In the genomic region with DNA sequence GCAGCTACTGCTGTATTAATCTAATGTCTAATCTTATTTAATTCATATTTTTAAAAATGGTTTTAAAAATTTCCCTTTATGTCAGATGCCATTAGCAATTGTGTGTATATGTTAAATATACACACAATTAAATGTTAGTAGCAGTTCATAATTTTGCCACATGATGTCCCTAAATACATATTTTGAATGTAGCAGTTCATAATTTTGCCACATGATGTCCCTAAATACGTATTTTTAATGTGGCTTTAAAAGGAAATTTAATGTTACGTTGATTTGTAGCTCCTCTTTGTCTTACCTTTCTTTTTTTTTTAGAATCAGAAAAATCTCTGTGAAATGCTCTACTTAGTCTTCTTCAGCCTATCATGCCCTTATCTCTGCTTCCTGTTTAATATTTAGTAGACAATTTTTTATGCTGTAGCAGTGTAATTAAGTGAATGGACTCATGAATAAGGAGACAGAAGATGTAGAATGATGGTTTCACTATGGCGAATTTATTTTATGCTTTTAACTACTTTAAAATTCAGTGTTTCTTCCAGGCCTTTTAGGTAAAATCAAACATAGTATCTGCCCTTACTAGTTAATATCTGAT, we compare ENCODE assay signal across 9 cellular contexts. TPM values are rescaled to one million over a fixed set of nuclear protein-coding genes. Genes with fewer than 3 reads are reported as not detected.
DNase-seq lines count a peak whose midpoint lies in the region; ATAC-seq and TF ChIP-seq lines count a peak whose summit lies in the region.
"Had no signal": no experiment of that assay in that cellular context is flagged by ENCODE, and none has a peak within 500 bp of the region (broad histone marks: within the 10 kb centered on the region; RNA-seq: fewer than 3 reads in every experiment).

No MANE protein-coding gene starts in this region.

- intact Hi-C loops in transverse colon (cut with DNase I; ENCODE audit: low total_unique reads) = no loop called here

- no peak for TF ChIP-seq POLR2A in transverse colon (IDR thresholded peaks at IDR 0.05)

- no peaks in the 10 kb centered on the region for H3K27me3 ChIP-seq in RWPE2 (ENCODE audit: insufficient read depth, poor library complexity, severe bottlenecking)
- H3K27me3 ChIP-seq in transverse colon = peaks cover 4% of the 10 kb centered on the region

- H3K4me1 ChIP-seq in RWPE2 (ENCODE audit: insufficient read depth, poor library complexity, severe bottlenecking) (no peaks in the 10 kb centered on the region), transverse colon (no peaks in the 10 kb centered on the region)

- TF ChIP-seq EP300 in transverse colon (IDR thresholded peaks at IDR 0.05; ENCODE audit: low read depth) = no peak

- WGBS in transverse colon (ENCODE audit: low coverage in 1 of 2), 2 donors = 17 to 21% methylated on average over 3 of the region's 3 CpGs

- TF ChIP-seq CTCF in RWPE2 (IDR thresholded peaks at IDR 0.05; ENCODE audit: poor library complexity, severe bottlenecking) (peak; percentile 88), foreskin fibroblast (IDR thresholded peaks at IDR 0.05; ENCODE audit: low read depth, low read length) (peak; percentile 48), transverse colon (IDR thresholded peaks at IDR 0.05) (peak; percentile 35 to 60 (median 50))

- in situ Hi-C loops in transverse colon (cut with MboI; ENCODE audit: low pct_ligation_motif_present in 1 of 4, low pct_unique_long_range_greater_than_20kb in 1 of 4, low sequenced_read_pairs in 3 of 4) = no loop called here

- DNase-seq in CD1c-positive myeloid dendritic cell (ENCODE audit: extremely low spot score) (peak; percentile 18), RWPE2 (ENCODE audit: low spot score) (no peak), foreskin fibroblast (peak; percentile 7 to 57), transverse colon (no peak), cerebellar nuclear complex (lab: John Stamatoyannopoulos, UW) (no peak), globus pallidus (ENCODE audit: low spot score) (no peak)

- ATAC-seq in GM18870 (IDR thresholded peaks at IDR 0.05; ENCODE audit: unreplicated experiment) = peak; percentile 80
- peak; percentile 81 for ATAC-seq in HG03342 (IDR thresholded peaks at IDR 0.05; ENCODE audit: unreplicated experiment)
- ATAC-seq in RWPE2 (ENCODE audit: low read depth) = 0 out of 3 replicates have a peak, but pooled peaks have one; percentile 44

- H3K9me3 ChIP-seq in RWPE2 (ENCODE audit: severe bottlenecking) (no peaks in the 10 kb centered on the region), transverse colon (no peaks in the 10 kb centered on the region)

- no peaks in the 10 kb centered on the region for H3K36me3 ChIP-seq in RWPE2 (ENCODE audit: low read depth)
- no peaks in the 10 kb centered on the region for H3K36me3 ChIP-seq in transverse colon

- H3K4me3 ChIP-seq in RWPE2 (ENCODE audit: severe bottlenecking) (no peak overlapping the region), foreskin fibroblast (ENCODE audit: low read depth in 1 of 2, low read length in 2 of 2) (peak overlapping the region in 1 of 2 donors; percentile 39), transverse colon (no peak overlapping the region)

- H3K27ac ChIP-seq in RWPE2 (ENCODE audit: poor library complexity, severe bottlenecking) = no peak overlapping the region
- no peak overlapping the region for H3K27ac ChIP-seq in transverse colon

RNA-seq across cellular contexts. Expression of a gene that starts 26.1 kb away (rescaled TPM):
- total RNA-seq in transverse colon = not detected
- total RNA-seq: skeletal muscle tissue had no signal

Comparison
In these comparisons a context has a peak if more than half of its experiments do, and no peak if none do; other contexts are left out.
1. DNase-seq: peak in CD1c-positive myeloid dendritic cell (single experiment) and foreskin fibroblast (2 of 2); none in RWPE2 (single experiment), transverse colon (single experiment), cerebellar nuclear complex (0 of 2) and globus pallidus (single experiment).
2. Peak in every context shown above with its lines, with median percentiles within 50 percentile points of each other: ATAC-seq and CTCF ChIP-seq.